In the genomic region with DNA sequence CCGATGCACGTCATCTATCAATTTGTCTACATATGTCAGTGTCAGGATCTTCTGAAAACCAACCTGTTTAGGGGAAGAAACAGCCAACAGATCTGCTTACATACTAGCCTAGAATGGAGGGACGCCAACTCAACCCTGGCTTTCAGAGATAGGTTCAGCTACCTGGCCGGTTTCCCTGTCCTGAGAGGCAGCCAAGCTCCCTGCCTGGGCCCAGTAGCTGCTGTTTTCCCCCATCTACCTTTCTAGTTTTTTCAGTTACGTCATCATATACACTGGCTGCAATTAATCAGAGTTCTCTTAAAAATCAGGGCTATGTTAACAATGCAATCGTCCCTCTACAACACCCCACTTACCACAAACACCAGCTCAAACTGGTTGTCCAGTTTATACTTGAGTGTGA, we compare ENCODE assay signal across 8 cellular contexts. TPM values are rescaled to one million over a fixed set of nuclear protein-coding genes. Genes with fewer than 3 reads are reported as not detected.
DNase-seq lines count a peak whose midpoint lies in the region; ATAC-seq and TF ChIP-seq lines count a peak whose summit lies in the region.

No MANE protein-coding gene starts in this region.

- H3K79me2 ChIP-seq in DOHH2 (ENCODE audit: control insufficient read depth, low read length) (peaks cover 59% of the 10 kb centered on the region), trophoblast cell (ENCODE audit: control insufficient read depth, insufficient read depth, low read length, poor library complexity) (peaks cover 12% of the 10 kb centered on the region)

- intact Hi-C loops in esophagus muscularis mucosa (cut with DNase I), result loop anchor here (5.0 kb wide), 1 partner anchor 55 kb away; a partner anchor contains a TSS

- no peak overlapping the region for H2BK5ac ChIP-seq in trophoblast cell (ENCODE audit: low read depth, low read length, poor library complexity)

- H3K4ac ChIP-seq in trophoblast cell (ENCODE audit: low read depth, low read length), result peak overlapping the region; percentile 87

- no peak overlapping the region for H4K91ac ChIP-seq in trophoblast cell (ENCODE audit: low read depth, low read length)

- no peaks in the 10 kb centered on the region for H3K9me3 ChIP-seq in DOHH2 (ENCODE audit: control insufficient read depth, insufficient read depth, low read length)
- H3K9me3 ChIP-seq in RWPE2 (ENCODE audit: severe bottlenecking), result no peaks in the 10 kb centered on the region
- H3K9me3 ChIP-seq in esophagus muscularis mucosa, result no peaks in the 10 kb centered on the region
- H3K9me3 ChIP-seq in trophoblast cell (ENCODE audit: insufficient read depth, low read depth, low read length), result no peaks in the 10 kb centered on the region

- 81% methylated on average over 6 of the region's 6 CpGs for WGBS in esophagus muscularis mucosa
- WGBS in trophoblast cell (ENCODE audit: extremely low coverage, insufficient coverage, insufficient read length), result no CpG with 5 or more reads among the region's 6 CpGs

- no peaks in the 10 kb centered on the region for H3F3A ChIP-seq in DOHH2 (ENCODE audit: control insufficient read depth, insufficient read depth)

- H3K79me1 ChIP-seq in trophoblast cell (ENCODE audit: low read length), result peaks cover 7% of the 10 kb centered on the region

- H4K8ac ChIP-seq in trophoblast cell (ENCODE audit: low read depth, low read length), result peak overlapping the region; percentile 50

- peak overlapping the region; percentile 99 for H3K9ac ChIP-seq in trophoblast cell (ENCODE audit: low read length)

- ATAC-seq in RWPE2 (ENCODE audit: low read depth) (no peak), GM18505 (IDR thresholded peaks at IDR 0.05; ENCODE audit: unreplicated experiment) (no peak)

- H3K4me3 ChIP-seq in DOHH2 (ENCODE audit: low read length), result peak overlapping the region; percentile 99
- H3K4me3 ChIP-seq in RWPE2 (ENCODE audit: severe bottlenecking), result peak overlapping the region; percentile 70
- peak overlapping the region; percentile 69 to 92 (median 84) for H3K4me3 ChIP-seq in esophagus muscularis mucosa
- peak overlapping the region; percentile 98 for H3K4me3 ChIP-seq in trophoblast cell (ENCODE audit: low read depth, low read length)

- no peaks in the 10 kb centered on the region for H3K9me2 ChIP-seq in DOHH2 (replicated peaks; ENCODE audit: control insufficient read depth, low read length)

- H3K27me3 ChIP-seq in DOHH2 (ENCODE audit: control insufficient read depth, low read length), result no peaks in the 10 kb centered on the region
- H3K27me3 ChIP-seq in RWPE2 (ENCODE audit: insufficient read depth, poor library complexity, severe bottlenecking), result no peaks in the 10 kb centered on the region
- H3K27me3 ChIP-seq in esophagus muscularis mucosa, result no peaks in the 10 kb centered on the region
- no peaks in the 10 kb centered on the region for H3K27me3 ChIP-seq in trophoblast cell (ENCODE audit: insufficient read depth, low read length)

- no peak overlapping the region for H2BK120ac ChIP-seq in trophoblast cell (ENCODE audit: insufficient read depth, low read length, poor library complexity)

- no peak for TF ChIP-seq EP300 in esophagus muscularis mucosa (IDR thresholded peaks at IDR 0.05)

- no peak overlapping the region for H4K12ac ChIP-seq in trophoblast cell (ENCODE audit: low read depth, low read length)

- no peak overlapping the region for H3K23ac ChIP-seq in trophoblast cell (ENCODE audit: low read length)

- peak overlapping the region; percentile 2 for H2AK5ac ChIP-seq in trophoblast cell (ENCODE audit: low read length)

- H3K36me3 ChIP-seq in DOHH2 (ENCODE audit: control insufficient read depth, low read length) (peaks cover 72% of the 10 kb centered on the region), RWPE2 (ENCODE audit: low read depth) (peaks cover 51% of the 10 kb centered on the region), esophagus muscularis mucosa (peaks cover 42 to 53% (median 48%) of the 10 kb centered on the region in 4 donors), trophoblast cell (ENCODE audit: control insufficient read depth in 1 of 2, insufficient read depth in 2 of 2, low read length in 2 of 2) (peaks cover 37 to 57% of the 10 kb centered on the region in 2 experiments)

- peak overlapping the region; percentile 7 for H3K14ac ChIP-seq in trophoblast cell (ENCODE audit: low read length)

- H3K27ac ChIP-seq in DOHH2 (ENCODE audit: low read depth, low read length) (peak overlapping the region; percentile 40; the same call in 1 of the 2 replicates), RWPE2 (ENCODE audit: poor library complexity, severe bottlenecking) (peak overlapping the region; percentile 36), esophagus muscularis mucosa (replicated peaks in 1 of 4) (peak overlapping the region; percentile 87 to 95 (median 91)), trophoblast cell (ENCODE audit: low read depth, low read length) (no peak overlapping the region)

- no peak overlapping the region for H2AFZ ChIP-seq in trophoblast cell (ENCODE audit: insufficient read depth, low read length, poor library complexity)

- DNase-seq in RWPE2 (ENCODE audit: low spot score), result no peak
- no peak for DNase-seq in esophagus muscularis mucosa (ENCODE audit: extremely low spot score)
- no peak for DNase-seq in trophoblast cell
- DNase-seq in stimulated activated CD4-positive, alpha-beta T cell treated with anti-CD3 and anti-CD28 coated beads, Interleukin-15, amount 100 ng/mL, for 24 hours, result no peak
- no peak for DNase-seq in dermis blood vessel endothelial cell
- no peak for DNase-seq in stimulated activated CD4-positive, alpha-beta T cell treated with anti-CD3 and anti-CD28 coated beads, Interleukin-4, amount 100 ng/mL, for 4 hours

- H3K4me1 ChIP-seq in DOHH2 (ENCODE audit: control insufficient read depth, low read length) (peaks cover 22% of the 10 kb centered on the region), RWPE2 (ENCODE audit: insufficient read depth, poor library complexity, severe bottlenecking) (no peaks in the 10 kb centered on the region), esophagus muscularis mucosa (peaks cover 18 to 34% (median 21%) of the 10 kb centered on the region in 4 donors), trophoblast cell (ENCODE audit: control insufficient read depth in 1 of 2, insufficient read depth in 2 of 2, low read length in 2 of 2) (peaks cover 9% of the 10 kb centered on the region in 2 experiments)

- no peak for TF ChIP-seq CTCF in DOHH2 (IDR thresholded peaks at IDR 0.05; ENCODE audit: low read depth, low read length, poor library complexity, severe bottlenecking)
- no peak for TF ChIP-seq CTCF in RWPE2 (IDR thresholded peaks at IDR 0.05; ENCODE audit: poor library complexity, severe bottlenecking)
- TF ChIP-seq CTCF in esophagus muscularis mucosa (IDR thresholded peaks at IDR 0.05), result no peak

- TF ChIP-seq POLR2A in esophagus muscularis mucosa (IDR thresholded peaks at IDR 0.05; ENCODE audit: low read depth) (no peak), GM18505 (IDR thresholded peaks at IDR 0.05; ENCODE audit: borderline replicate concordance, extremely low read depth, insufficient read depth, insufficient read length) (no peak)

- peaks cover 6% of the 10 kb centered on the region; the same call in 1 of the 2 replicates for H4K20me1 ChIP-seq in DOHH2 (ENCODE audit: control insufficient read depth, insufficient read depth, low read depth, low read length)

- H3K18ac ChIP-seq in trophoblast cell (ENCODE audit: low read length), result no peak overlapping the region

- H3K4me2 ChIP-seq in DOHH2 (ENCODE audit: low read length) (peak overlapping the region; percentile 84), trophoblast cell (ENCODE audit: low read length) (peak overlapping the region; percentile 86)

- no peak overlapping the region for H2BK12ac ChIP-seq in trophoblast cell (ENCODE audit: low read length)

RNA-seq across cellular contexts. Expression of a gene that starts 1.0 kb away (rescaled TPM):
- total RNA-seq in esophagus muscularis mucosa, result 10 to 100 TPM; 52.7 to 82.0 (median 77.7) TPM
- 126 and 135 TPM in 2 replicates for polyA plus RNA-seq in trophoblast cell (2013)
- 43.9 and 85.5 TPM in 2 replicates for total RNA-seq in dermis blood vessel endothelial cell

RNA-seq across cellular contexts. Expression of a gene that starts 1.3 kb away (rescaled TPM):
- 10 to 100 TPM; 10.9 to 13.1 (median 12.2) TPM for total RNA-seq in esophagus muscularis mucosa
- polyA plus RNA-seq in trophoblast cell (2013), result 17.9 and 18.3 TPM in 2 replicates
- total RNA-seq in dermis blood vessel endothelial cell, result 11.2 and 17.5 TPM in 2 replicates

RNA-seq across cellular contexts. Expression of a gene that starts 15.2 kb away (rescaled TPM):
- 10 to 100 TPM in 3 of 4 donors, 1 to 10 TPM in 1; 8.3 to 14.3 (median 13.4) TPM for total RNA-seq in esophagus muscularis mucosa
- polyA plus RNA-seq in trophoblast cell (2013), result 6.7 and 7.5 TPM in 2 replicates
- 5.1 and 6.8 TPM in 2 replicates for total RNA-seq in dermis blood vessel endothelial cell

RNA-seq across cellular contexts. Expression of a gene that starts 36.2 kb away (rescaled TPM):
- 10 to 100 TPM in 3 of 4 donors, 1 to 10 TPM in 1; 8.0 to 18.4 (median 14.3) TPM for total RNA-seq in esophagus muscularis mucosa
- 11.2 and 12.2 TPM in 2 replicates for polyA plus RNA-seq in trophoblast cell (2013)
- total RNA-seq in dermis blood vessel endothelial cell, result 6.6 and 11.4 TPM in 2 replicates

RNA-seq across cellular contexts. Expression of a gene that starts 56.1 kb away (rescaled TPM):
- total RNA-seq in esophagus muscularis mucosa (10 to 100 TPM; 14.1 to 22.8 (median 17.9) TPM), dermis blood vessel endothelial cell (31.8 and 46.5 TPM in 2 replicates)
- 18.0 and 19.0 TPM in 2 replicates for polyA plus RNA-seq in trophoblast cell (2013)
